Comparison of ENCODE assay signal across 18 cellular contexts in genomic region chr2:209845666-209846065, GRCh38.
"Had no signal": no experiment of that assay in that cellular context is flagged by ENCODE, and none has a peak within 500 bp of the region (broad histone marks: within the 10 kb centered on the region; RNA-seq: fewer than 3 reads in every experiment).

No MANE protein-coding gene starts in this region.

- H3K4me3 ChIP-seq: adrenal gland, dorsolateral prefrontal cortex, hepatocyte, left lung, upper lobe of right lung had no signal

- H3K36me3 ChIP-seq: adrenal gland, left lung, upper lobe of right lung had no signal

- ATAC-seq: left lung, upper lobe of right lung had no signal

- H3K9me3 ChIP-seq: adrenal gland, left lung, upper lobe of right lung had no signal

- H3K79me2 ChIP-seq: hepatocyte had no signal

- H3K4me2 ChIP-seq: hepatocyte had no signal

- DNase-seq: activated CD4-positive, alpha-beta T cell treated with anti-CD3 and anti-CD28 coated beads, Interleukin-2, amount 50 U/mL, for 4 hours; activated CD4-positive, CD25-positive, alpha-beta regulatory T cell treated with anti-CD3 and anti-CD28 coated beads, Interleukin-2, amount 50 U/mL, for 72 hours; activated gamma-delta T cell; adrenal gland; dorsolateral prefrontal cortex; foreskin fibroblast; kidney; left lung; nephron progenitor cell; retina; stimulated activated CD4-positive, alpha-beta T cell treated with anti-CD3 and anti-CD28 coated beads, Interleukin-12 subunit alpha, Interleukin-12 subunit beta, amount 100 ng/mL, for 4 hours; stimulated activated CD4-positive, alpha-beta T cell treated with anti-CD3 and anti-CD28 coated beads, Interleukin-1b, Interleukin-23, amount 100 ng/mL, for 48 hours; stimulated activated CD8-positive, alpha-beta memory T cell treated with anti-CD3 and anti-CD28 coated beads, Interleukin-4, amount 100 ng/mL, for 48 hours; stimulated activated naive CD4-positive, alpha-beta T cell; upper lobe of right lung had no signal

- FAIRE-seq: kidney had no signal

- H3K27ac ChIP-seq: adrenal gland, dorsolateral prefrontal cortex, epithelial cell of prostate, hepatocyte, left lung, upper lobe of right lung, VCaP had no signal

- H3K4me1 ChIP-seq: adrenal gland, left lung, upper lobe of right lung had no signal

- H3K27me3 ChIP-seq: adrenal gland, hepatocyte, left lung, upper lobe of right lung had no signal

- H2AFZ ChIP-seq: hepatocyte had no signal
